In the genomic region with DNA sequence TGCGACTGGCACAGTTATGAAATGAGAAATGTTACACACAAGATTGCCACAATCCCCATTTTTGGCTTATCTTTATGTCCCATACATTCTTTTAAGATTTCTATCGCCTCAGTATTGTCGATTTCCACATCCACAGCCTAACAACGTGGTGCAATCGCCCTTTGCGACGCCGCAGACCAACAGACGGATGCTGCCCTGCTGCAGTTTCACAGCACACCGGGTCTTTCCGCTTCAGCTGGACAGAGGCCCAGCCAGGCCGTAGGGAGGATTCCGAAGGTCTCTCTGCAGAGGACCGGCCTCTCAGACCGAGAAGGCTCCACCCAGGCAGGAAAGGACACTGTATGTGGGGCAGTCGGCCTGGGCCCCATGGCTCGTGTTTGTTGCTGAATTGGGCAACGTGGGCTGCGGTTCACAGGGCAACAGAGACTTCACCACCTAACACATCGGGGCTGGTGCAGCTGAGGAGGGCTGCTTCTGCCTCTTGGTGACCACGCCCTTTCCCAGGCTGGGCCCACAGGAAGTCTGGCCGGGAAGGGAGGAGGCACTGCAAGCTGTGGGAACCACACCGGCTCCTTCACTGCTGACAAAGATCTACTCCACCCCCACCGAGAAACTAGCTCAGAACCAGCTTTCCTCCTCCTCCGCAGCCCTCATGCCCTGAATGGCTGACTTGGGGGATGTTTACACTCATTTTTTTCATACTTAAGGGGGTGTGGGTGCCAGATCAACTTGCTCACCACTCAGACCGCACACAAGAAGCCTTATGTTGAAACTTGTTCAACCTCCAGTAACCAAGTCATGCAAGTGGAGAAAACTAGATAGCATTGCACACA, we compare ENCODE assay signal across 1 cellular context.
TF ChIP-seq lines count a peak whose summit lies in the region.

No MANE protein-coding gene starts in this region.

TF ChIP-seq in HEK293, 187 proteins besides CTCF, POLR2A, EP300 and RAD21 (continued from another document and continues in another):
- TF ChIP-seq, protein P1, sequence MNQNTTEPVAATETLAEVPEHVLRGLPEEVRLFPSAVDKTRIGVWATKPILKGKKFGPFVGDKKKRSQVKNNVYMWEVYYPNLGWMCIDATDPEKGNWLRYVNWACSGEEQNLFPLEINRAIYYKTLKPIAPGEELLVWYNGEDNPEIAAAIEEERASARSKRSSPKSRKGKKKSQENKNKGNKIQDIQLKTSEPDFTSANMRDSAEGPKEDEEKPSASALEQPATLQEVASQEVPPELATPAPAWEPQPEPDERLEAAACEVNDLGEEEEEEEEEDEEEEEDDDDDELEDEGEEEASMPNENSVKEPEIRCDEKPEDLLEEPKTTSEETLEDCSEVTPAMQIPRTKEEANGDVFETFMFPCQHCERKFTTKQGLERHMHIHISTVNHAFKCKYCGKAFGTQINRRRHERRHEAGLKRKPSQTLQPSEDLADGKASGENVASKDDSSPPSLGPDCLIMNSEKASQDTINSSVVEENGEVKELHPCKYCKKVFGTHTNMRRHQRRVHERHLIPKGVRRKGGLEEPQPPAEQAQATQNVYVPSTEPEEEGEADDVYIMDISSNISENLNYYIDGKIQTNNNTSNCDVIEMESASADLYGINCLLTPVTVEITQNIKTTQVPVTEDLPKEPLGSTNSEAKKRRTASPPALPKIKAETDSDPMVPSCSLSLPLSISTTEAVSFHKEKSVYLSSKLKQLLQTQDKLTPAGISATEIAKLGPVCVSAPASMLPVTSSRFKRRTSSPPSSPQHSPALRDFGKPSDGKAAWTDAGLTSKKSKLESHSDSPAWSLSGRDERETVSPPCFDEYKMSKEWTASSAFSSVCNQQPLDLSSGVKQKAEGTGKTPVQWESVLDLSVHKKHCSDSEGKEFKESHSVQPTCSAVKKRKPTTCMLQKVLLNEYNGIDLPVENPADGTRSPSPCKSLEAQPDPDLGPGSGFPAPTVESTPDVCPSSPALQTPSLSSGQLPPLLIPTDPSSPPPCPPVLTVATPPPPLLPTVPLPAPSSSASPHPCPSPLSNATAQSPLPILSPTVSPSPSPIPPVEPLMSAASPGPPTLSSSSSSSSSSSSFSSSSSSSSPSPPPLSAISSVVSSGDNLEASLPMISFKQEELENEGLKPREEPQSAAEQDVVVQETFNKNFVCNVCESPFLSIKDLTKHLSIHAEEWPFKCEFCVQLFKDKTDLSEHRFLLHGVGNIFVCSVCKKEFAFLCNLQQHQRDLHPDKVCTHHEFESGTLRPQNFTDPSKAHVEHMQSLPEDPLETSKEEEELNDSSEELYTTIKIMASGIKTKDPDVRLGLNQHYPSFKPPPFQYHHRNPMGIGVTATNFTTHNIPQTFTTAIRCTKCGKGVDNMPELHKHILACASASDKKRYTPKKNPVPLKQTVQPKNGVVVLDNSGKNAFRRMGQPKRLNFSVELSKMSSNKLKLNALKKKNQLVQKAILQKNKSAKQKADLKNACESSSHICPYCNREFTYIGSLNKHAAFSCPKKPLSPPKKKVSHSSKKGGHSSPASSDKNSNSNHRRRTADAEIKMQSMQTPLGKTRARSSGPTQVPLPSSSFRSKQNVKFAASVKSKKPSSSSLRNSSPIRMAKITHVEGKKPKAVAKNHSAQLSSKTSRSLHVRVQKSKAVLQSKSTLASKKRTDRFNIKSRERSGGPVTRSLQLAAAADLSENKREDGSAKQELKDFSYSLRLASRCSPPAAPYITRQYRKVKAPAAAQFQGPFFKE (tag by site-specific recombination; IDR thresholded peaks at IDR 0.05; ENCODE audit: borderline replicate concordance): no peak
- TF ChIP-seq ZNF404 (tag by site-specific recombination; IDR thresholded peaks at IDR 0.05) (no peak), ZBTB48 (tag by site-specific recombination; IDR thresholded peaks at IDR 0.05) (no peak), ZNF335 (tag by site-specific recombination; conservative IDR thresholded peaks at IDR 0.05) (0 out of 2 replicates have a peak, but pooled peaks have one; percentile 11), ZNF341 (tag by site-specific recombination; IDR thresholded peaks at IDR 0.05; ENCODE audit: low read depth) (peak; percentile 15; the same call in 1 of the 2 replicates), KLF1 (tag by site-specific recombination; IDR thresholded peaks at IDR 0.05) (peak; percentile 73), KLF7 (tag by site-specific recombination; IDR thresholded peaks at IDR 0.05; ENCODE audit: borderline replicate concordance) (peak; percentile 77; the same call in 1 of the 2 replicates), EGR2 (tag by site-specific recombination; IDR thresholded peaks at IDR 0.05; ENCODE audit: low read depth) (peak; percentile 94), ZBTB7A (tag by site-specific recombination; IDR thresholded peaks at IDR 0.05; ENCODE audit: low read depth) (no peak), ZBTB17 (tag by site-specific recombination; IDR thresholded peaks at IDR 0.05) (peak; percentile 91), HOXD13 (CRISPR knock-in tag; IDR thresholded peaks at IDR 0.05; ENCODE audit: borderline replicate concordance) (no peak), ZNF747 (tag by site-specific recombination; IDR thresholded peaks at IDR 0.05) (no peak), ZSCAN4 (tag by site-specific recombination; IDR thresholded peaks at IDR 0.05) (no peak), YY2 (tag by site-specific recombination; IDR thresholded peaks at IDR 0.05) (no peak), PRDM10 (tag by site-specific recombination; IDR thresholded peaks at IDR 0.05) (peak; percentile 62; the same call in 1 of the 2 replicates), GFI1B (tag by site-specific recombination; IDR thresholded peaks at IDR 0.05) (no peak), ZNF2 (tag by site-specific recombination; IDR thresholded peaks at IDR 0.05) (no peak), SP3 (tag by site-specific recombination; IDR thresholded peaks at IDR 0.05) (peak; percentile 46; the same call in 1 of the 2 replicates), ZNF132 (tag by site-specific recombination; IDR thresholded peaks at IDR 0.05; ENCODE audit: borderline replicate concordance) (no peak), ZFHX2 (tag by site-specific recombination; conservative IDR thresholded peaks at IDR 0.05) (peak; percentile 87), ZNF138 (tag by site-specific recombination; IDR thresholded peaks at IDR 0.05; ENCODE audit: borderline replicate concordance) (no peak)
- TF ChIP-seq, protein P2, sequence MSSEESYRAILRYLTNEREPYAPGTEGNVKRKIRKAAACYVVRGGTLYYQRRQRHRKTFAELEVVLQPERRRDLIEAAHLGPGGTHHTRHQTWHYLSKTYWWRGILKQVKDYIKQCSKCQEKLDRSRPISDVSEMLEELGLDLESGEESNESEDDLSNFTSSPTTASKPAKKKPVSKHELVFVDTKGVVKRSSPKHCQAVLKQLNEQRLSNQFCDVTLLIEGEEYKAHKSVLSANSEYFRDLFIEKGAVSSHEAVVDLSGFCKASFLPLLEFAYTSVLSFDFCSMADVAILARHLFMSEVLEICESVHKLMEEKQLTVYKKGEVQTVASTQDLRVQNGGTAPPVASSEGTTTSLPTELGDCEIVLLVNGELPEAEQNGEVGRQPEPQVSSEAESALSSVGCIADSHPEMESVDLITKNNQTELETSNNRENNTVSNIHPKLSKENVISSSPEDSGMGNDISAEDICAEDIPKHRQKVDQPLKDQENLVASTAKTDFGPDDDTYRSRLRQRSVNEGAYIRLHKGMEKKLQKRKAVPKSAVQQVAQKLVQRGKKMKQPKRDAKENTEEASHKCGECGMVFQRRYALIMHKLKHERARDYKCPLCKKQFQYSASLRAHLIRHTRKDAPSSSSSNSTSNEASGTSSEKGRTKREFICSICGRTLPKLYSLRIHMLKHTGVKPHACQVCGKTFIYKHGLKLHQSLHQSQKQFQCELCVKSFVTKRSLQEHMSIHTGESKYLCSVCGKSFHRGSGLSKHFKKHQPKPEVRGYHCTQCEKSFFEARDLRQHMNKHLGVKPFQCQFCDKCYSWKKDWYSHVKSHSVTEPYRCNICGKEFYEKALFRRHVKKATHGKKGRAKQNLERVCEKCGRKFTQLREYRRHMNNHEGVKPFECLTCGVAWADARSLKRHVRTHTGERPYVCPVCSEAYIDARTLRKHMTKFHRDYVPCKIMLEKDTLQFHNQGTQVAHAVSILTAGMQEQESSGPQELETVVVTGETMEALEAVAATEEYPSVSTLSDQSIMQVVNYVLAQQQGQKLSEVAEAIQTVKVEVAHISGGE (tag by site-specific recombination; conservative IDR thresholded peaks at IDR 0.05; ENCODE audit: low read depth): peak; percentile 33; the same call in 1 of the 2 replicates
- TF ChIP-seq, protein P3, sequence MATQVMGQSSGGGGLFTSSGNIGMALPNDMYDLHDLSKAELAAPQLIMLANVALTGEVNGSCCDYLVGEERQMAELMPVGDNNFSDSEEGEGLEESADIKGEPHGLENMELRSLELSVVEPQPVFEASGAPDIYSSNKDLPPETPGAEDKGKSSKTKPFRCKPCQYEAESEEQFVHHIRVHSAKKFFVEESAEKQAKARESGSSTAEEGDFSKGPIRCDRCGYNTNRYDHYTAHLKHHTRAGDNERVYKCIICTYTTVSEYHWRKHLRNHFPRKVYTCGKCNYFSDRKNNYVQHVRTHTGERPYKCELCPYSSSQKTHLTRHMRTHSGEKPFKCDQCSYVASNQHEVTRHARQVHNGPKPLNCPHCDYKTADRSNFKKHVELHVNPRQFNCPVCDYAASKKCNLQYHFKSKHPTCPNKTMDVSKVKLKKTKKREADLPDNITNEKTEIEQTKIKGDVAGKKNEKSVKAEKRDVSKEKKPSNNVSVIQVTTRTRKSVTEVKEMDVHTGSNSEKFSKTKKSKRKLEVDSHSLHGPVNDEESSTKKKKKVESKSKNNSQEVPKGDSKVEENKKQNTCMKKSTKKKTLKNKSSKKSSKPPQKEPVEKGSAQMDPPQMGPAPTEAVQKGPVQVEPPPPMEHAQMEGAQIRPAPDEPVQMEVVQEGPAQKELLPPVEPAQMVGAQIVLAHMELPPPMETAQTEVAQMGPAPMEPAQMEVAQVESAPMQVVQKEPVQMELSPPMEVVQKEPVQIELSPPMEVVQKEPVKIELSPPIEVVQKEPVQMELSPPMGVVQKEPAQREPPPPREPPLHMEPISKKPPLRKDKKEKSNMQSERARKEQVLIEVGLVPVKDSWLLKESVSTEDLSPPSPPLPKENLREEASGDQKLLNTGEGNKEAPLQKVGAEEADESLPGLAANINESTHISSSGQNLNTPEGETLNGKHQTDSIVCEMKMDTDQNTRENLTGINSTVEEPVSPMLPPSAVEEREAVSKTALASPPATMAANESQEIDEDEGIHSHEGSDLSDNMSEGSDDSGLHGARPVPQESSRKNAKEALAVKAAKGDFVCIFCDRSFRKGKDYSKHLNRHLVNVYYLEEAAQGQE (tag by site-specific recombination; IDR thresholded peaks at IDR 0.05): 0 out of 2 replicates have a peak, but pooled peaks have one; percentile 30
- TF ChIP-seq, protein P4, sequence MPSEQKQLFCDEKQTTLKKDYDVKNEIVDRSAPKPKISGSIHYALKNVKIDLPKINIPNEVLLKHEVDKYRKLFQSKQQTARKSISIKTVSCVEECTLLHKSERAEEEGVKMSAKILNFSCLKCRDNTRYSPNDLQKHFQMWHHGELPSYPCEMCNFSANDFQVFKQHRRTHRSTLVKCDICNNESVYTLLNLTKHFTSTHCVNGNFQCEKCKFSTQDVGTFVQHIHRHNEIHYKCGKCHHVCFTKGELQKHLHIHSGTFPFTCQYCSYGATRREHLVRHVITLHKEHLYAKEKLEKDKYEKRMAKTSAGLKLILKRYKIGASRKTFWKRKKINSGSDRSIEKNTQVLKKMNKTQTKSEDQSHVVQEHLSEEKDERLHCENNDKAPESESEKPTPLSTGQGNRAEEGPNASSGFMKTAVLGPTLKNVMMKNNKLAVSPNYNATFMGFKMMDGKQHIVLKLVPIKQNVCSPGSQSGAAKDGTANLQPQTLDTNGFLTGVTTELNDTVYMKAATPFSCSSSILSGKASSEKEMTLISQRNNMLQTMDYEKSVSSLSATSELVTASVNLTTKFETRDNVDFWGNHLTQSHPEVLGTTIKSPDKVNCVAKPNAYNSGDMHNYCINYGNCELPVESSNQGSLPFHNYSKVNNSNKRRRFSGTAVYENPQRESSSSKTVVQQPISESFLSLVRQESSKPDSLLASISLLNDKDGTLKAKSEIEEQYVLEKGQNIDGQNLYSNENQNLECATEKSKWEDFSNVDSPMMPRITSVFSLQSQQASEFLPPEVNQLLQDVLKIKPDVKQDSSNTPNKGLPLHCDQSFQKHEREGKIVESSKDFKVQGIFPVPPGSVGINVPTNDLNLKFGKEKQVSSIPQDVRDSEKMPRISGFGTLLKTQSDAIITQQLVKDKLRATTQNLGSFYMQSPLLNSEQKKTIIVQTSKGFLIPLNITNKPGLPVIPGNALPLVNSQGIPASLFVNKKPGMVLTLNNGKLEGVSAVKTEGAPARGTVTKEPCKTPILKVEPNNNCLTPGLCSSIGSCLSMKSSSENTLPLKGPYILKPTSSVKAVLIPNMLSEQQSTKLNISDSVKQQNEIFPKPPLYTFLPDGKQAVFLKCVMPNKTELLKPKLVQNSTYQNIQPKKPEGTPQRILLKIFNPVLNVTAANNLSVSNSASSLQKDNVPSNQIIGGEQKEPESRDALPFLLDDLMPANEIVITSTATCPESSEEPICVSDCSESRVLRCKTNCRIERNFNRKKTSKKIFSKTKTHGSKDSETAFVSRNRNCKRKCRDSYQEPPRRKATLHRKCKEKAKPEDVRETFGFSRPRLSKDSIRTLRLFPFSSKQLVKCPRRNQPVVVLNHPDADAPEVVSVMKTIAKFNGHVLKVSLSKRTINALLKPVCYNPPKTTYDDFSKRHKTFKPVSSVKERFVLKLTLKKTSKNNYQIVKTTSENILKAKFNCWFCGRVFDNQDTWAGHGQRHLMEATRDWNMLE (tag by site-specific recombination; conservative IDR thresholded peaks at IDR 0.05; ENCODE audit: low read depth): peak; percentile 27; the same call in 1 of the 2 replicates
